Comparison of ENCODE assay signal across 26 cellular contexts in genomic region chr10:129203819-129204218, GRCh38.
A peak's percentile ranks its signal among the peaks of the same experiment; 100 is the strongest.
DNase-seq lines count a peak whose midpoint lies in the region; ATAC-seq, FAIRE-seq and TF ChIP-seq lines count a peak whose summit lies in the region.
"Had no signal": no experiment of that assay in that cellular context is flagged by ENCODE, and none has a peak within 500 bp of the region (broad histone marks: within the 10 kb centered on the region; RNA-seq: fewer than 3 reads in every experiment).

No MANE protein-coding gene starts in this region.

- peak; percentile 13 for DNase-seq in activated CD4-positive, alpha-beta memory T cell treated with anti-CD3 and anti-CD28 coated beads for 36 hours
- no peak for DNase-seq in activated CD4-positive, alpha-beta memory T cell treated with anti-CD3 and anti-CD28 coated beads, Interleukin-2, amount 10 ng/mL, durations not matched to agents 7 days and 5 days
- no peak for DNase-seq in HepG2 (ENCODE audit: low spot score)
- DNase-seq in right lobe of liver, result no peak
- no peak for DNase-seq in neural crest cell (ENCODE audit: low read depth, low spot score)
- DNase-seq in omental fat pad (ENCODE audit: low spot score), result no peak
- DNase-seq in activated CD8-positive, alpha-beta memory T cell treated with anti-CD3 and anti-CD28 coated beads for 24 hours, result no peak
- DNase-seq: 8988T; ACHN; AML-193; BE2C; CD4-positive, alpha-beta T cell; CD8-positive, alpha-beta memory T cell; DMS 273 treated with DMSO at 0.1 percent for 48 hours; DMS79; EL; GDM1; GOT3; HFFc6 had no signal

- FAIRE-seq in HepG2 (lab: Jason Lieb, UNC), result no peak
- FAIRE-seq: A549, D721Med, GM12878, H54 had no signal

- H3K27me3 Mint-ChIP-seq in activated CD4-positive, alpha-beta memory T cell treated with anti-CD3 and anti-CD28 coated beads for 36 hours, result no peaks in the 10 kb centered on the region
- H3K27me3 Mint-ChIP-seq in activated CD4-positive, alpha-beta memory T cell treated with anti-CD3 and anti-CD28 coated beads, Interleukin-2, amount 10 ng/mL, durations not matched to agents 7 days and 5 days, result no peaks in the 10 kb centered on the region
- H3K27me3 Mint-ChIP-seq in neural crest cell (ENCODE audit: low read depth), result no peaks in the 10 kb centered on the region
- H3K27me3 Mint-ChIP-seq: CD4-positive, alpha-beta T cell; CD8-positive, alpha-beta memory T cell had no signal

- H2AFZ ChIP-seq in HepG2 (ENCODE audit: low read length), result no peak overlapping the region

- H3K4me1 Mint-ChIP-seq in activated CD4-positive, alpha-beta memory T cell treated with anti-CD3 and anti-CD28 coated beads for 36 hours (ENCODE audit: low read depth), result no peaks in the 10 kb centered on the region
- H3K4me1 Mint-ChIP-seq in activated CD4-positive, alpha-beta memory T cell treated with anti-CD3 and anti-CD28 coated beads, Interleukin-2, amount 10 ng/mL, durations not matched to agents 7 days and 5 days, result no peaks in the 10 kb centered on the region
- no peaks in the 10 kb centered on the region for H3K4me1 Mint-ChIP-seq in neural crest cell
- H3K4me1 Mint-ChIP-seq: CD14-positive monocyte; CD8-positive, alpha-beta memory T cell had no signal

- CTCF ChIA-PET in activated CD4-positive, alpha-beta memory T cell treated with anti-CD3 and anti-CD28 coated beads for 36 hours (lab: Charles Lee), result no interaction called here
- CTCF ChIA-PET in activated CD4-positive, alpha-beta memory T cell treated with anti-CD3 and anti-CD28 coated beads, Interleukin-2, amount 10 ng/mL, durations not matched to agents 7 days and 5 days (lab: Charles Lee), result no interaction called here
- CTCF ChIA-PET in HepG2 (lab: Yijun Ruan, JAX; ENCODE audit: low intra/inter-chr PET ratio, low total read pairs), result no interaction called here

- H3K27ac ChIP-seq in HepG2 (ENCODE audit: extremely low read length, insufficient read depth, low read length), result no peak overlapping the region
- no peak overlapping the region for H3K27ac ChIP-seq in right lobe of liver
- H3K27ac ChIP-seq: A549; BLaER1 treated with 17β-estradiol and CSF1 and Interleukin-3, amounts not matched to agents 10 nM and 100 nM had no signal

- in situ Hi-C loops in HepG2 (cut with HindIII; ENCODE audit: extremely low pct_ligation_motif_present, low pct_unique_long_range_greater_than_20kb), result no loop called here

- no TSS peak for BruUV-seq in HepG2 (replicated peaks; lab: Mats Ljungman, UMichigan)

- H3K9me3 Mint-ChIP-seq in activated CD4-positive, alpha-beta memory T cell treated with anti-CD3 and anti-CD28 coated beads for 36 hours, result no peaks in the 10 kb centered on the region
- H3K9me3 Mint-ChIP-seq in activated CD4-positive, alpha-beta memory T cell treated with anti-CD3 and anti-CD28 coated beads, Interleukin-2, amount 10 ng/mL, durations not matched to agents 7 days and 5 days, result no peaks in the 10 kb centered on the region
- H3K9me3 Mint-ChIP-seq in neural crest cell, result no peaks in the 10 kb centered on the region
- H3K9me3 Mint-ChIP-seq: CD4-positive, alpha-beta T cell had no signal

- no peak overlapping the region for H3K27ac Mint-ChIP-seq in activated CD4-positive, alpha-beta memory T cell treated with anti-CD3 and anti-CD28 coated beads for 36 hours
- no peak overlapping the region for H3K27ac Mint-ChIP-seq in activated CD4-positive, alpha-beta memory T cell treated with anti-CD3 and anti-CD28 coated beads, Interleukin-2, amount 10 ng/mL, durations not matched to agents 7 days and 5 days
- peak overlapping the region; percentile 40 for H3K27ac Mint-ChIP-seq in neural crest cell (ENCODE audit: unreplicated experiment)
- H3K27ac Mint-ChIP-seq: CD14-positive monocyte; CD4-positive, alpha-beta T cell; CD8-positive, alpha-beta memory T cell; HFFc6 had no signal

- TF ChIP-seq EP300 in HepG2 (IDR thresholded peaks at IDR 0.05; ENCODE audit: low read depth in 2 of 2, low read length in 2 of 2) (no peak), HepG2 (CRISPR knock-in tag; IDR thresholded peaks at IDR 0.05; ENCODE audit: borderline replicate concordance) (no peak)

- no peak overlapping the region for H3K4me3 Mint-ChIP-seq in activated CD4-positive, alpha-beta memory T cell treated with anti-CD3 and anti-CD28 coated beads for 36 hours
- H3K4me3 Mint-ChIP-seq in activated CD4-positive, alpha-beta memory T cell treated with anti-CD3 and anti-CD28 coated beads, Interleukin-2, amount 10 ng/mL, durations not matched to agents 7 days and 5 days, result no peak overlapping the region
- no peak overlapping the region for H3K4me3 Mint-ChIP-seq in neural crest cell
- H3K4me3 Mint-ChIP-seq: CD14-positive monocyte; CD4-positive, alpha-beta T cell; CD8-positive, alpha-beta memory T cell; HFFc6 had no signal

- no peaks in the 10 kb centered on the region for H3K9me3 ChIP-seq in HepG2 (ENCODE audit: low read length)
- H3K9me3 ChIP-seq in right lobe of liver, result no peaks in the 10 kb centered on the region
- H3K9me3 ChIP-seq: A549, BE2C, HAP-1 had no signal

- 5% methylated on average over 3 of the region's 5 CpGs for WGBS in HepG2 (ENCODE audit: low lambda C conversion rate)
- WGBS in right lobe of liver (ENCODE audit: insufficient coverage, low coverage, low lambda C conversion rate, missing lambda C conversion rate), result 85% methylated on average over 2 of the region's 5 CpGs

- no peaks in the 10 kb centered on the region for H3K36me3 Mint-ChIP-seq in activated CD4-positive, alpha-beta memory T cell treated with anti-CD3 and anti-CD28 coated beads for 36 hours
- no peaks in the 10 kb centered on the region for H3K36me3 Mint-ChIP-seq in activated CD4-positive, alpha-beta memory T cell treated with anti-CD3 and anti-CD28 coated beads, Interleukin-2, amount 10 ng/mL, durations not matched to agents 7 days and 5 days (ENCODE audit: low read depth)
- peaks cover 2% of the 10 kb centered on the region for H3K36me3 Mint-ChIP-seq in neural crest cell (ENCODE audit: low read depth)
- H3K36me3 Mint-ChIP-seq: CD14-positive monocyte; CD8-positive, alpha-beta memory T cell had no signal

- no peak overlapping the region for H3K9ac ChIP-seq in HepG2 (ENCODE audit: insufficient read depth, low read depth, low read length)
- H3K9ac ChIP-seq: BLaER1 treated with 17β-estradiol and CSF1 and Interleukin-3, amounts not matched to agents 10 nM and 100 nM had no signal

- no peak for ATAC-seq in HepG2
- ATAC-seq in right lobe of liver, result no peak
- no peak for ATAC-seq in omental fat pad (ENCODE audit: low FRiP score)
- ATAC-seq: A549, GM12878 had no signal

- no peaks in the 10 kb centered on the region for H4K20me1 ChIP-seq in HepG2 (ENCODE audit: insufficient read depth, low read length)
- H4K20me1 ChIP-seq: BLaER1 treated with 17β-estradiol and CSF1 and Interleukin-3, amounts not matched to agents 10 nM and 100 nM had no signal

- H3K4me3 ChIP-seq in HepG2 (replicated peaks in 1 of 3; ENCODE audit: insufficient read depth in 1 of 3, low read depth in 2 of 3, low read length in 3 of 3), result no peak overlapping the region
- no peak overlapping the region for H3K4me3 ChIP-seq in right lobe of liver
- H3K4me3 ChIP-seq: A549; BLaER1 treated with 17β-estradiol and CSF1 and Interleukin-3, amounts not matched to agents 10 nM and 100 nM; GM12878; HAP-1 had no signal

- no peaks in the 10 kb centered on the region for H3K4me1 ChIP-seq in HepG2 (ENCODE audit: insufficient read depth, low read length)
- no peaks in the 10 kb centered on the region for H3K4me1 ChIP-seq in right lobe of liver
- H3K4me1 ChIP-seq: A549; BE2C; BLaER1 treated with 17β-estradiol and CSF1 and Interleukin-3, amounts not matched to agents 10 nM and 100 nM; HAP-1 had no signal

- no peaks in the 10 kb centered on the region for H3K27me3 ChIP-seq in HepG2 (ENCODE audit: control insufficient read depth in 1 of 2, insufficient read depth in 2 of 2, low read length in 2 of 2)
- H3K27me3 ChIP-seq in right lobe of liver, result no peaks in the 10 kb centered on the region
- H3K27me3 ChIP-seq: BE2C; BLaER1 treated with 17β-estradiol and CSF1 and Interleukin-3, amounts not matched to agents 10 nM and 100 nM had no signal

- H3K36me3 ChIP-seq in HepG2 (replicated peaks in 1 of 2; ENCODE audit: control insufficient read depth in 1 of 2, insufficient read depth in 2 of 2, low read length in 2 of 2) (no peaks in the 10 kb centered on the region), right lobe of liver (no peaks in the 10 kb centered on the region)
- H3K36me3 ChIP-seq: BE2C; BLaER1 treated with 17β-estradiol and CSF1 and Interleukin-3, amounts not matched to agents 10 nM and 100 nM; HAP-1 had no signal

- POLR2A ChIA-PET in activated CD4-positive, alpha-beta memory T cell treated with anti-CD3 and anti-CD28 coated beads for 36 hours (lab: Charles Lee), result no interaction called here
- POLR2A ChIA-PET in activated CD4-positive, alpha-beta memory T cell treated with anti-CD3 and anti-CD28 coated beads, Interleukin-2, amount 10 ng/mL, durations not matched to agents 7 days and 5 days (lab: Charles Lee), result no interaction called here
- POLR2A ChIA-PET in HepG2 (lab: Yijun Ruan, JAX), result no interaction called here

- TF ChIP-seq CTCF in HepG2 (CRISPR knock-in tag; IDR thresholded peaks at IDR 0.05) (no peak), right lobe of liver (IDR thresholded peaks at IDR 0.05) (no peak), neural crest cell (conservative IDR thresholded peaks at IDR 0.05) (no peak), omental fat pad (IDR thresholded peaks at IDR 0.05) (no peak)

- no peak for TF ChIP-seq POLR2A in HepG2 (IDR thresholded peaks at IDR 0.05; ENCODE audit: insufficient read depth in 1 of 2, low read depth in 2 of 2, low read length in 2 of 2)
- no peak for TF ChIP-seq POLR2A in right lobe of liver (IDR thresholded peaks at IDR 0.05)

- intact Hi-C loops in activated CD4-positive, alpha-beta memory T cell treated with anti-CD3 and anti-CD28 coated beads for 36 hours (cut with micrococcal nuclease), result no loop called here
- intact Hi-C loops in HepG2 (cut with micrococcal nuclease; ENCODE audit: unreplicated experiment), result no loop called here
- intact Hi-C loops in right lobe of liver (cut with DNase I), result no loop called here

- no peak for TF ChIP-seq RAD21 in HepG2 (CRISPR knock-in tag; IDR thresholded peaks at IDR 0.05)

- no peak overlapping the region for H3K4me2 ChIP-seq in HepG2 (ENCODE audit: low read depth, low read length)
- H3K4me2 ChIP-seq: A549; BLaER1 treated with 17β-estradiol and CSF1 and Interleukin-3, amounts not matched to agents 10 nM and 100 nM had no signal

- no peaks in the 10 kb centered on the region for H3K79me2 ChIP-seq in HepG2 (ENCODE audit: insufficient read depth, low read length)

TF ChIP-seq in HepG2, 621 proteins besides CTCF, POLR2A, EP300 and RAD21 (continues in another document):
- TF ChIP-seq CREB1 (IDR thresholded peaks at IDR 0.05), result peak; percentile 33; the same call in 1 of the 2 replicates
- no peak for TF ChIP-seq CREB1 (CRISPR knock-in tag; IDR thresholded peaks at IDR 0.05)
- no peak for TF ChIP-seq KDM1A (CRISPR knock-in tag; IDR thresholded peaks at IDR 0.05)
